ENCODE assay signal across 10 cellular contexts in genomic region chr12:42234970-42235369, GRCh38. TPM values are rescaled to one million over a fixed set of nuclear protein-coding genes. Genes with fewer than 3 reads are reported as not detected.
DNase-seq lines count a peak whose midpoint lies in the region; ATAC-seq, FAIRE-seq and TF ChIP-seq lines count a peak whose summit lies in the region.
"Had no signal": no experiment of that assay in that cellular context is flagged by ENCODE, and none has a peak within 500 bp of the region (broad histone marks: within the 10 kb centered on the region; RNA-seq: fewer than 3 reads in every experiment).

No MANE protein-coding gene starts in this region.

- peak overlapping the region; percentile 11 to 56 (median 42) for H3K27ac Mint-ChIP-seq in immature natural killer cell
- peak overlapping the region; percentile 34 for H3K27ac Mint-ChIP-seq in stimulated activated memory B cell treated with anti-CD40 and anti-IgM and Interleukin-4, amounts not matched to agents 10 μg/mL and 1 μg/mL and 100 μg/mL, for 72 hours
- H3K27ac Mint-ChIP-seq: activated T-helper 1 cell treated with anti-CD3 and anti-CD28 coated beads, Interleukin-12 subunit alpha, Interleukin-12 subunit beta, Interleukin-2, Interleukin-4 antibody, amounts not matched to agents 30 ng/mL and 10 ng/mL and 1 ng/mL, durations not matched to agents 14 hours and 24 hours and 36 hours; stimulated activated naive CD8-positive, alpha-beta T cell treated with anti-CD3 and anti-CD28 coated beads, Interleukin-15, amount 100 ng/mL, for 72 hours had no signal

- no peaks in the 10 kb centered on the region for H3K9me3 Mint-ChIP-seq in immature natural killer cell
- H3K9me3 Mint-ChIP-seq in stimulated activated memory B cell treated with anti-CD40 and anti-IgM and Interleukin-4, amounts not matched to agents 10 μg/mL and 1 μg/mL and 100 μg/mL, for 72 hours, result no peaks in the 10 kb centered on the region
- H3K9me3 Mint-ChIP-seq: activated T-helper 1 cell treated with anti-CD3 and anti-CD28 coated beads, Interleukin-12 subunit alpha, Interleukin-12 subunit beta, Interleukin-2, Interleukin-4 antibody, amounts not matched to agents 30 ng/mL and 10 ng/mL and 1 ng/mL, durations not matched to agents 14 hours and 24 hours and 36 hours; stimulated activated naive CD8-positive, alpha-beta T cell treated with anti-CD3 and anti-CD28 coated beads, Interleukin-15, amount 100 ng/mL, for 72 hours had no signal

- H3K9me3 ChIP-seq in adrenal gland (replicated peaks in 1 of 3) (no peaks in the 10 kb centered on the region), MG63 (no peaks in the 10 kb centered on the region)
- H3K9me3 ChIP-seq in effector memory CD4-positive, alpha-beta T cell (ENCODE audit: control insufficient read depth, low read length), result no peaks in the 10 kb centered on the region

- H3K27me3 Mint-ChIP-seq in immature natural killer cell (ENCODE audit: low read depth in 3 of 3), result peaks cover 7 to 21% (median 8%) of the 10 kb centered on the region in 3 donors
- H3K27me3 Mint-ChIP-seq in stimulated activated memory B cell treated with anti-CD40 and anti-IgM and Interleukin-4, amounts not matched to agents 10 μg/mL and 1 μg/mL and 100 μg/mL, for 72 hours, result no peaks in the 10 kb centered on the region
- H3K27me3 Mint-ChIP-seq: stimulated activated naive CD8-positive, alpha-beta T cell treated with anti-CD3 and anti-CD28 coated beads, Interleukin-15, amount 100 ng/mL, for 72 hours had no signal

- H3K27me3 ChIP-seq in adrenal gland (no peaks in the 10 kb centered on the region), MG63 (no peaks in the 10 kb centered on the region)
- H3K27me3 ChIP-seq in effector memory CD4-positive, alpha-beta T cell (replicated peaks; ENCODE audit: control insufficient read depth, insufficient read depth, low read length, poor library complexity, severe bottlenecking), result no peaks in the 10 kb centered on the region

- no peak for ATAC-seq in stimulated activated memory B cell treated with anti-CD40 and anti-IgM and Interleukin-4, amounts not matched to agents 10 μg/mL and 1 μg/mL and 100 μg/mL, for 72 hours
- no peak for ATAC-seq in GM19397 (IDR thresholded peaks at IDR 0.05; ENCODE audit: unreplicated experiment)
- ATAC-seq: stimulated activated naive CD8-positive, alpha-beta T cell treated with anti-CD3 and anti-CD28 coated beads, Interleukin-15, amount 100 ng/mL, for 72 hours had no signal

- H3K27ac ChIP-seq in adrenal gland, result peak overlapping the region in 2 of 5 donors; percentile 60 to 66
- H3K27ac ChIP-seq in effector memory CD4-positive, alpha-beta T cell (ENCODE audit: insufficient read depth, low read length, poor library complexity, severe bottlenecking), result no peak overlapping the region

- WGBS in adrenal gland, 4 donors, result 40 to 75% (median 63%) methylated on average over 2 of the region's 2 CpGs

- peak overlapping the region; percentile 6 to 38 (median 14) for H3K4me3 Mint-ChIP-seq in immature natural killer cell
- H3K4me3 Mint-ChIP-seq in stimulated activated memory B cell treated with anti-CD40 and anti-IgM and Interleukin-4, amounts not matched to agents 10 μg/mL and 1 μg/mL and 100 μg/mL, for 72 hours, result no peak overlapping the region

- intact Hi-C loops in adrenal gland (cut with DNase I), result loop anchor here (10.0 kb wide), 2 partner anchors 90 to 100 kb away; partner anchors contain the start of genes PPHLN1 (in 2 of the 2) and ZCRB1 (in 2 of the 2)

- H3K4me1 ChIP-seq in adrenal gland (replicated peaks in 1 of 2), result peaks cover 5 to 58% of the 10 kb centered on the region in 2 donors
- peaks cover 10% of the 10 kb centered on the region for H3K4me1 ChIP-seq in effector memory CD4-positive, alpha-beta T cell (ENCODE audit: control insufficient read depth, insufficient read depth, low read length, poor library complexity, severe bottlenecking)

- FAIRE-seq in GM18507 (lab: Jason Lieb, UNC), result peak; percentile 39

- no peak for TF ChIP-seq CTCF in adrenal gland (IDR thresholded peaks at IDR 0.05)

- TF ChIP-seq POLR2A in adrenal gland (IDR thresholded peaks at IDR 0.05), result no peak

- peaks cover 54 to 75% of the 10 kb centered on the region in 2 donors for H3K4me1 Mint-ChIP-seq in immature natural killer cell
- H3K4me1 Mint-ChIP-seq in stimulated activated memory B cell treated with anti-CD40 and anti-IgM and Interleukin-4, amounts not matched to agents 10 μg/mL and 1 μg/mL and 100 μg/mL, for 72 hours, result peaks cover 54% of the 10 kb centered on the region

- H3K36me3 Mint-ChIP-seq in immature natural killer cell, result peaks cover 0 to 8% (median 6%) of the 10 kb centered on the region in 3 donors
- H3K36me3 Mint-ChIP-seq in stimulated activated memory B cell treated with anti-CD40 and anti-IgM and Interleukin-4, amounts not matched to agents 10 μg/mL and 1 μg/mL and 100 μg/mL, for 72 hours, result peaks cover 28% of the 10 kb centered on the region

- no peak for DNase-seq in GM18507 (ENCODE audit: extremely low spot score, insufficient read length, low read depth)
- peak in 4 of 7 donors; percentile 14 to 34 (median 28) for DNase-seq in adrenal gland
- DNase-seq in immature natural killer cell, result no peak
- DNase-seq in GOT3 (lab: John Stamatoyannopoulos, UW), result no peak
- DNase-seq in MG63, result no peak
- DNase-seq in effector memory CD4-positive, alpha-beta T cell, result no peak
- DNase-seq: stimulated activated naive CD8-positive, alpha-beta T cell treated with anti-CD3 and anti-CD28 coated beads, Interleukin-15, amount 100 ng/mL, for 72 hours had no signal

- H3K4me3 ChIP-seq in adrenal gland, result peak overlapping the region in 1 of 4 donors; percentile 96
- H3K4me3 ChIP-seq in MG63, result no peak overlapping the region
- no peak overlapping the region for H3K4me3 ChIP-seq in effector memory CD4-positive, alpha-beta T cell (ENCODE audit: insufficient read depth, low read depth, low read length, poor library complexity, severe bottlenecking)

- H3K36me3 ChIP-seq in adrenal gland (replicated peaks in 1 of 2) (no peaks in the 10 kb centered on the region), MG63 (peaks cover 28% of the 10 kb centered on the region)
- H3K36me3 ChIP-seq in effector memory CD4-positive, alpha-beta T cell (ENCODE audit: control insufficient read depth, insufficient read depth, low read length), result no peaks in the 10 kb centered on the region

RNA-seq across cellular contexts. Expression of gene YAF2, which starts 3.1 kb away (rescaled TPM):
- total RNA-seq in adrenal gland, result 10 to 100 TPM; 12.2 to 39.2 (median 26.4) TPM
- polyA plus RNA-seq in adrenal gland (10 to 100 TPM; 10.4 to 27.8 (median 16.7) TPM), immature natural killer cell (10 to 100 TPM; 13.8 to 24.5 (median 16.4) TPM)
- total RNA-seq in MG63 (2014; rRNA removed; shearing (Covaris generic); ENCODE audit: low replicate concordance), result 18.5 and 27.8 TPM in 2 replicates

Comparison
In these comparisons a context has a peak if more than half of its experiments do, and no peak if none do; other contexts are left out.
1. DNase-seq: peak in adrenal gland (4 of 7); none in GM18507 (single experiment), immature natural killer cell (0 of 3), GOT3 (single experiment), MG63 (single experiment) and effector memory CD4-positive, alpha-beta T cell (0 of 3).